9 cellular contexts compared by ENCODE assay signal in the genomic region with DNA sequence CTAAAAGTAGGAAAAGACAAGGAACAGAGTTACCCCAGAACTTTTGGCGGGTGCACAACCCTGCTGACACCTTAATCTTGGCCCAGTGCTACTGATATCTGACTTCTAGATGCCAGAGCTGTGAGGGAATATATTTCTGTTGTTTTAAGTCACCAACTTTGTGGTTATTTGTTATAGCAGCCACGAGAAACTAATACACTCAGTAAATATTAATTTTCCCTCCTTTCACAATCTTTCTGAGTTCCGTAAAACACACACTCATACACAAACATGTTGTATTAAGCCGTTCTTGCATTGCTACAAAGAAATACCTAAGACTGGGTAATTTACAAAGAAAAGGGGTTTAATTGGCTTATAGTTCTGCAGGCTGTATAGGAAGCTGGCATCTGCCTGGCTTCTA. TPM values are rescaled to one million over a fixed set of nuclear protein-coding genes. Genes with fewer than 3 reads are reported as not detected.
"Had no signal": no experiment of that assay in that cellular context is flagged by ENCODE, and none has a peak within 500 bp of the region (broad histone marks: within the 10 kb centered on the region; RNA-seq: fewer than 3 reads in every experiment).

No MANE protein-coding gene starts in this region.

- H3K4me2 ChIP-seq: KMS-11 had no signal

- H3K27ac ChIP-seq: HL-60, KMS-11 had no signal

- FAIRE-seq: HTR-8/SVneo had no signal

- H3K9ac ChIP-seq: KMS-11 had no signal

- DNase-seq: IMR-90, KBM-7, KG1 had no signal

RNA-seq across cellular contexts. Expression of a gene that starts 40.4 kb away (rescaled TPM):
- total RNA-seq: HT-29, HT1080, IMR-90 had no signal
- polyA plus RNA-seq: IgD-negative memory B cell, IMR-90 had no signal
